Comparison of ENCODE assay signal across 10 cellular contexts in the genomic region with DNA sequence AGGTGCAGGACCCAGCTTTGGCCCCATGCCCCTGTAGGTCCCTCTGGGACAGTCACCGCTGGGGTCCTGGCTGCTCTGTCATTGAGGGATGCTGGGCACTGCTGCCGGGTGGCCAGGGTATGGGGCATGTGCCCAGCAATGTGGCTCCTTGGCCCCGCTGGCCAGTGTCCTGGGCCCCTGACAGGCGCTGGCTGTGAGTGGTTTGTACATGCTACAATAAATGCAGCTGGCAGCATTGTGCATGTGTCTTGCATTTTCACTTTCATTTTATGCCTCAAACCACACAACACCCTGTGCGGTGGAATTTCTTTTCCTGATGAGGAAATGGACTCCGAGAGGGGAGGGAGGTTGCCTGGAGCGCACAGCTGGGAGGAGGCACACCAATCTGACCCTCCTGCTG. TPM values are rescaled to one million over a fixed set of nuclear protein-coding genes. Genes with fewer than 3 reads are reported as not detected.
DNase-seq lines count a peak whose midpoint lies in the region; ATAC-seq and TF ChIP-seq lines count a peak whose summit lies in the region.
"Had no signal": no experiment of that assay in that cellular context is flagged by ENCODE, and none has a peak within 500 bp of the region (broad histone marks: within the 10 kb centered on the region; RNA-seq: fewer than 3 reads in every experiment).

No MANE protein-coding gene starts in this region.

- H3K4me1 ChIP-seq in GM23248 (ENCODE audit: insufficient read depth) (peaks cover 2% of the 10 kb centered on the region), left lung (peaks cover 9 to 25% of the 10 kb centered on the region in 2 donors), uterus (no peaks in the 10 kb centered on the region), breast epithelium (no peaks in the 10 kb centered on the region)

- H3K4me1 Mint-ChIP-seq in activated CD4-positive, alpha-beta memory T cell treated with anti-CD3 and anti-CD28 coated beads, Interleukin-2, amount 10 ng/mL, durations not matched to agents 7 days and 5 days, result peaks cover 30% of the 10 kb centered on the region

- ATAC-seq in left lung (peak; percentile 49), esophagus mucosa (no peak), GM21360 (IDR thresholded peaks at IDR 0.05; ENCODE audit: unreplicated experiment) (no peak)

- H3K4me3 Mint-ChIP-seq in activated CD4-positive, alpha-beta memory T cell treated with anti-CD3 and anti-CD28 coated beads, Interleukin-2, amount 10 ng/mL, durations not matched to agents 7 days and 5 days, result peak overlapping the region; percentile 43

- in situ Hi-C loops in GM23248 (cut with MboI), result no loop called here

- H3K9ac ChIP-seq in GM23248, result no peak overlapping the region

- H3K9me3 ChIP-seq in GM23248 (ENCODE audit: low read depth), result no peaks in the 10 kb centered on the region
- H3K9me3 ChIP-seq in left lung, result no peaks in the 10 kb centered on the region
- H3K9me3 ChIP-seq in uterus, result no peaks in the 10 kb centered on the region
- H3K9me3 ChIP-seq in breast epithelium, result no peaks in the 10 kb centered on the region
- H3K9me3 ChIP-seq: ovary, tibial artery had no signal

- intact Hi-C loops in left lung (cut with DNase I), result no loop called here
- intact Hi-C loops in uterus (cut with DNase I; ENCODE audit: low total_unique reads), result no loop called here
- intact Hi-C loops in breast epithelium (cut with DNase I; ENCODE audit: low total_unique reads), result no loop called here

- H3K36me3 Mint-ChIP-seq in activated CD4-positive, alpha-beta memory T cell treated with anti-CD3 and anti-CD28 coated beads, Interleukin-2, amount 10 ng/mL, durations not matched to agents 7 days and 5 days (ENCODE audit: low read depth), result peaks cover 11% of the 10 kb centered on the region

- no peak overlapping the region for H3K27ac Mint-ChIP-seq in activated CD4-positive, alpha-beta memory T cell treated with anti-CD3 and anti-CD28 coated beads, Interleukin-2, amount 10 ng/mL, durations not matched to agents 7 days and 5 days

- TF ChIP-seq POLR2A in uterus (IDR thresholded peaks at IDR 0.05) (no peak), breast epithelium (IDR thresholded peaks at IDR 0.05) (no peak)

- no peaks in the 10 kb centered on the region for H3F3A ChIP-seq in GM23248 (ENCODE audit: insufficient read depth)

- H3K27me3 ChIP-seq in GM23248 (replicated peaks; ENCODE audit: insufficient read depth) (peaks cover 5% of the 10 kb centered on the region), left lung (peaks cover 0 to 29% of the 10 kb centered on the region in 2 donors), uterus (peaks cover 0 to 5% of the 10 kb centered on the region in 2 donors), breast epithelium (peaks cover 0 to 13% of the 10 kb centered on the region in 2 donors)
- H3K27me3 ChIP-seq: ovary had no signal

- H3K27ac ChIP-seq in GM23248 (no peak overlapping the region), left lung (peak overlapping the region in 1 of 2 donors; percentile 30), uterus (no peak overlapping the region), breast epithelium (no peak overlapping the region)
- H3K27ac ChIP-seq: tibial artery had no signal

- CTCF ChIA-PET in activated CD4-positive, alpha-beta memory T cell treated with anti-CD3 and anti-CD28 coated beads, Interleukin-2, amount 10 ng/mL, durations not matched to agents 7 days and 5 days (lab: Charles Lee), result interaction anchor here (1.0 to 6.3 kb wide), 12 partner anchors 11 to 455 kb away, joined by 3 to 81 read pairs (median 4); partner anchors contain the start of gene TSPAN17

- no peak overlapping the region for H2AFZ ChIP-seq in GM23248

- DNase-seq in AG09309 (ENCODE audit: low read depth), result peak; percentile 32
- peak; percentile 27 for DNase-seq in GM23248
- peak; percentile 46 for DNase-seq in activated CD4-positive, alpha-beta memory T cell treated with anti-CD3 and anti-CD28 coated beads, Interleukin-2, amount 10 ng/mL, durations not matched to agents 7 days and 5 days
- DNase-seq in left lung, result peak in 1 of 2 donors; percentile 77
- no peak for DNase-seq in uterus
- DNase-seq in breast epithelium (ENCODE audit: low spot score in 2 of 2), result no peak
- DNase-seq: tibial artery had no signal

- H3K27me3 Mint-ChIP-seq in activated CD4-positive, alpha-beta memory T cell treated with anti-CD3 and anti-CD28 coated beads, Interleukin-2, amount 10 ng/mL, durations not matched to agents 7 days and 5 days, result peaks cover under 1% of the 10 kb centered on the region

- 0 out of 2 replicates have a peak, but pooled peaks cover 8% of the 10 kb centered on the region for H3K36me3 ChIP-seq in GM23248 (ENCODE audit: low read depth)
- H3K36me3 ChIP-seq in left lung, result peaks cover 0 to 28% of the 10 kb centered on the region in 2 donors
- H3K36me3 ChIP-seq in uterus, result no peaks in the 10 kb centered on the region
- no peaks in the 10 kb centered on the region for H3K36me3 ChIP-seq in breast epithelium
- H3K36me3 ChIP-seq: ovary had no signal

- H4K20me1 ChIP-seq in GM23248 (ENCODE audit: insufficient read depth), result no peaks in the 10 kb centered on the region; the same call in 1 of the 2 replicates

- 71 to 74% methylated on average over 6 to 7 of the region's 7 CpGs for WGBS in GM23248 (ENCODE audit: low coverage in 1 of 2, low lambda C conversion rate in 2 of 2, missing lambda C conversion rate in 2 of 2), 2 experiments

- H3K4me3 ChIP-seq in AG09309 (ENCODE audit: control insufficient read depth, low read depth, low read length) (no peak overlapping the region), GM23248 (no peak overlapping the region), left lung (peak overlapping the region in 1 of 2 donors; percentile 7), uterus (no peak overlapping the region), breast epithelium (peak overlapping the region in 1 of 3 donors; percentile 28)
- H3K4me3 ChIP-seq: ovary, tibial artery had no signal

- H3K9me3 Mint-ChIP-seq in activated CD4-positive, alpha-beta memory T cell treated with anti-CD3 and anti-CD28 coated beads, Interleukin-2, amount 10 ng/mL, durations not matched to agents 7 days and 5 days, result no peaks in the 10 kb centered on the region

- no peak overlapping the region for H3K4me2 ChIP-seq in GM23248 (ENCODE audit: unreplicated experiment)

- no peaks in the 10 kb centered on the region for H3K79me2 ChIP-seq in GM23248 (ENCODE audit: insufficient read depth)

- H3K9me2 ChIP-seq in GM23248 (ENCODE audit: insufficient read depth), result no peaks in the 10 kb centered on the region

- TF ChIP-seq CTCF in AG09309 (IDR thresholded peaks at IDR 0.05; ENCODE audit: control insufficient read depth, insufficient read depth, low read depth, low read length, missing control alignments), result no peak
- TF ChIP-seq CTCF in left lung (IDR thresholded peaks at IDR 0.05), result no peak
- no peak for TF ChIP-seq CTCF in uterus (IDR thresholded peaks at IDR 0.05)
- no peak for TF ChIP-seq CTCF in breast epithelium (IDR thresholded peaks at IDR 0.05)

- POLR2A ChIA-PET in activated CD4-positive, alpha-beta memory T cell treated with anti-CD3 and anti-CD28 coated beads, Interleukin-2, amount 10 ng/mL, durations not matched to agents 7 days and 5 days (lab: Charles Lee), result interaction anchor here (0.6 to 2.6 kb wide), 3 partner anchors 11 to 123 kb away, joined by 3 to 14 read pairs (median 3); partner anchors contain the start of gene TSPAN17

RNA-seq across cellular contexts. Expression of gene TSPAN17, which starts 11.5 kb away (rescaled TPM):
- 41.2 and 42.2 TPM in 2 replicates for total RNA-seq in GM23248 (2014; rRNA removed; shearing (Covaris generic))
- 29.9 and 30.0 TPM in 2 replicates for polyA plus RNA-seq in GM23248 (2016; fragmentation: Nextera tagmentation; extraction: Ambion mirVana)
- total RNA-seq in activated CD4-positive, alpha-beta memory T cell treated with anti-CD3 and anti-CD28 coated beads, Interleukin-2, amount 10 ng/mL, durations not matched to agents 7 days and 5 days, result 10 to 100 TPM; 33.3 to 33.4 TPM
- total RNA-seq in left lung, result 10 to 100 TPM; 38.7 to 48.3 TPM
- 10 to 100 TPM in 3 of 4 donors, 1 to 10 TPM in 1; 10.0 to 45.6 (median 20.2) TPM for total RNA-seq in uterus
- 24.0 TPM for total RNA-seq in esophagus mucosa
- 10 to 100 TPM; 10.4 to 20.0 (median 18.3) TPM for total RNA-seq in breast epithelium

RNA-seq across cellular contexts. Expression of gene EIF4E1B, which starts 28.3 kb away (rescaled TPM):
- not detected in 2 replicates for total RNA-seq in GM23248 (2014; rRNA removed; shearing (Covaris generic))
- not detected in 2 replicates for polyA plus RNA-seq in GM23248 (2016; fragmentation: Nextera tagmentation; extraction: Ambion mirVana)
- not detected for total RNA-seq in activated CD4-positive, alpha-beta memory T cell treated with anti-CD3 and anti-CD28 coated beads, Interleukin-2, amount 10 ng/mL, durations not matched to agents 7 days and 5 days
- not detected for total RNA-seq in left lung
- not detected for total RNA-seq in uterus
- total RNA-seq in esophagus mucosa, result not detected
- total RNA-seq in breast epithelium, result 1 to 10 TPM in 1 of 3 donors, not detected in 2; 1.6 TPM
- total RNA-seq: ovary had no signal

RNA-seq across cellular contexts. Expression of gene SNCB, which starts 28.5 kb away (rescaled TPM):
- total RNA-seq in GM23248 (2014; rRNA removed; shearing (Covaris generic)), result not detected in 2 replicates
- polyA plus RNA-seq in GM23248 (2016; fragmentation: Nextera tagmentation; extraction: Ambion mirVana), result not detected in 2 replicates
- not detected for total RNA-seq in activated CD4-positive, alpha-beta memory T cell treated with anti-CD3 and anti-CD28 coated beads, Interleukin-2, amount 10 ng/mL, durations not matched to agents 7 days and 5 days
- total RNA-seq in left lung (not detected), uterus (not detected), esophagus mucosa (not detected), breast epithelium (not detected)
- total RNA-seq: ovary had no signal

RNA-seq across cellular contexts. Expression of gene GPRIN1, which starts 48.9 kb away (rescaled TPM):
- total RNA-seq in GM23248 (2014; rRNA removed; shearing (Covaris generic)), result 4.3 and 4.8 TPM in 2 replicates
- polyA plus RNA-seq in GM23248 (2016; fragmentation: Nextera tagmentation; extraction: Ambion mirVana), result 1.2 and 1.3 TPM in 2 replicates
- 1 to 10 TPM; 3.7 to 4.2 TPM for total RNA-seq in activated CD4-positive, alpha-beta memory T cell treated with anti-CD3 and anti-CD28 coated beads, Interleukin-2, amount 10 ng/mL, durations not matched to agents 7 days and 5 days
- 1 to 10 TPM; 2.1 to 2.6 TPM for total RNA-seq in left lung
- 1 to 10 TPM in 1 of 4 donors, under 1 TPM in 1, not detected in 2; 0.40 to 1.4 TPM for total RNA-seq in uterus
- total RNA-seq in esophagus mucosa, result 1.9 TPM
- total RNA-seq in breast epithelium, result 1 to 10 TPM in 1 of 3 donors, under 1 TPM in 2; 0.64 to 1.2 (median 0.98) TPM

Comparison
In these comparisons a context has a peak if more than half of its experiments do, and no peak if none do; other contexts are left out.
1. DNase-seq: peak in AG09309 (single experiment), GM23248 (single experiment) and activated CD4-positive, alpha-beta memory T cell treated with anti-CD3 and anti-CD28 coated beads, Interleukin-2, amount 10 ng/mL, durations not matched to agents 7 days and 5 days (single experiment); none in uterus (0 of 2) and breast epithelium (0 of 2).